15 cellular contexts compared by ENCODE assay signal in genomic region chr17:21076242-21076641, GRCh38. TPM values are rescaled to one million over a fixed set of nuclear protein-coding genes. Genes with fewer than 3 reads are reported as not detected.
A peak's percentile ranks its signal among the peaks of the same experiment; 100 is the strongest.
DNase-seq lines count a peak whose midpoint lies in the region; ATAC-seq and TF ChIP-seq lines count a peak whose summit lies in the region.
"Had no signal": no experiment of that assay in that cellular context is flagged by ENCODE, and none has a peak within 500 bp of the region (broad histone marks: within the 10 kb centered on the region; RNA-seq: fewer than 3 reads in every experiment).

No MANE protein-coding gene starts in this region.

- DNase-seq in WERI-Rb-1 (no peak), globus pallidus (ENCODE audit: low spot score) (peak; percentile 25), psoas muscle (no peak), SHP77 (lab: John Stamatoyannopoulos, UW) (no peak)
- DNase-seq: CD4-positive, CD25-positive, alpha-beta regulatory T cell; KG1; NCI-H1092; NCI-H1694; NCI-H2107; NCI-H345 had no signal

- 58 to 72% (median 59%) methylated on average over 3 of the region's 3 CpGs for WGBS in psoas muscle, 3 donors

- H3K4me3 ChIP-seq in WERI-Rb-1 (ENCODE audit: low read depth, low read length) (no peak overlapping the region), psoas muscle (peak overlapping the region; percentile 57)
- H3K4me3 ChIP-seq: GM12878 had no signal

- ATAC-seq in psoas muscle (peak; percentile 11 to 53 (median 36)), GM21526 (IDR thresholded peaks at IDR 0.05; ENCODE audit: low FRiP score, unreplicated experiment) (no peak), GM19452 (IDR thresholded peaks at IDR 0.05; ENCODE audit: unreplicated experiment) (no peak)
- ATAC-seq: GM12878, Panc1 had no signal

- H3K9me3 ChIP-seq in WERI-Rb-1 (ENCODE audit: severe bottlenecking) = no peaks in the 10 kb centered on the region
- no peaks in the 10 kb centered on the region for H3K9me3 ChIP-seq in psoas muscle

- no peak for TF ChIP-seq CTCF in WERI-Rb-1 (IDR thresholded peaks at IDR 0.05; ENCODE audit: low read depth, low read length)
- TF ChIP-seq CTCF in psoas muscle (IDR thresholded peaks at IDR 0.05) = no peak

- intact Hi-C loops in psoas muscle (cut with DNase I) = loop anchor here in 1 of 2 donors (5.0 kb wide), 1 partner anchor 34 kb away; the partner anchor contains the start of gene USP22

- peak overlapping the region; percentile 41; the same call in 1 of the 2 replicates for H3K27ac ChIP-seq in WERI-Rb-1
- peak overlapping the region; percentile 70 for H3K27ac ChIP-seq in psoas muscle
- peak overlapping the region; percentile 80 for H3K27ac ChIP-seq in temporal lobe (ENCODE audit: low read depth, low read length)

- H3K36me3 ChIP-seq in WERI-Rb-1 = no peaks in the 10 kb centered on the region
- no peaks in the 10 kb centered on the region for H3K36me3 ChIP-seq in psoas muscle (ENCODE audit: insufficient read depth in 1 of 2, low read depth in 1 of 2)

- no peaks in the 10 kb centered on the region for H3K27me3 ChIP-seq in WERI-Rb-1 (ENCODE audit: insufficient read depth, low read depth, severe bottlenecking)
- no peaks in the 10 kb centered on the region for H3K27me3 ChIP-seq in psoas muscle (ENCODE audit: insufficient read depth in 3 of 3, low read length in 2 of 3)

- no peaks in the 10 kb centered on the region for H3K4me1 ChIP-seq in psoas muscle

RNA-seq across cellular contexts. Expression of gene USP22, which starts 33.4 kb away (rescaled TPM):
- 100 to 1,000 TPM; 150 to 287 (median 183) TPM for total RNA-seq in psoas muscle
- 10 to 100 TPM; 46.4 to 80.5 (median 76.5) TPM for polyA plus RNA-seq in psoas muscle
- 273 TPM for total RNA-seq in temporal lobe

RNA-seq across cellular contexts. Expression of gene DHRS7B, which starts 50.5 kb away (rescaled TPM):
- total RNA-seq in psoas muscle (10 to 100 TPM; 15.7 to 50.1 (median 37.7) TPM), temporal lobe (6.1 TPM)
- polyA plus RNA-seq in psoas muscle = 10 to 100 TPM; 23.6 to 31.9 (median 26.7) TPM

Comparison
In these comparisons a context has a peak if more than half of its experiments do, and no peak if none do; other contexts are left out.
1. ATAC-seq: peak in psoas muscle (4 of 4); none in GM21526 (single experiment) and GM19452 (single experiment).
2. Peak in every context shown above with its lines, with median percentiles within 50 percentile points of each other: H3K27ac ChIP-seq.